1 cellular context compared by ENCODE assay signal in genomic region chr17:75481194-75482059, GRCh38.
TF ChIP-seq lines count a peak whose summit lies in the region.

No MANE protein-coding gene starts in this region.

TF ChIP-seq in H1, 55 proteins besides CTCF, POLR2A, EP300 and RAD21:
- TF ChIP-seq SP4 (IDR thresholded peaks at IDR 0.05; ENCODE audit: low read length) (no peak), MAFK (IDR thresholded peaks at IDR 0.05; ENCODE audit: low read depth, low read length) (no peak), RBBP5 (IDR thresholded peaks at IDR 0.05; ENCODE audit: borderline replicate concordance, low read depth, low read length) (no peak), RNF2 (IDR thresholded peaks at IDR 0.05; ENCODE audit: borderline replicate concordance, low read depth, low read length, missing control alignments, poor library complexity, severe bottlenecking) (no peak), SP1 (IDR thresholded peaks at IDR 0.05; ENCODE audit: low read depth, low read length) (no peak), KDM1A (IDR thresholded peaks at IDR 0.05; ENCODE audit: borderline replicate concordance, low read length) (no peak), TBP (IDR thresholded peaks at IDR 0.05; ENCODE audit: low read depth, low read length) (no peak), SIX5 (IDR thresholded peaks at IDR 0.05; ENCODE audit: low read depth, low read length) (no peak), KDM5A (IDR thresholded peaks at IDR 0.05; ENCODE audit: low read length) (no peak), RXRA (IDR thresholded peaks at IDR 0.05; ENCODE audit: insufficient read depth, low read depth, low read length) (no peak), RFX5 (IDR thresholded peaks at IDR 0.05; ENCODE audit: borderline replicate concordance, low read depth, low read length) (no peak), E2F6 (IDR thresholded peaks at IDR 0.05) (no peak)
- TF ChIP-seq, protein P1, sequence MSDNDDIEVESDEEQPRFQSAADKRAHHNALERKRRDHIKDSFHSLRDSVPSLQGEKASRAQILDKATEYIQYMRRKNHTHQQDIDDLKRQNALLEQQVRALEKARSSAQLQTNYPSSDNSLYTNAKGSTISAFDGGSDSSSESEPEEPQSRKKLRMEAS (IDR thresholded peaks at IDR 0.05): no peak
